17 cellular contexts compared by ENCODE assay signal in genomic region chr1:21099034-21099868, GRCh38.
DNase-seq lines count a peak whose midpoint lies in the region; ATAC-seq and TF ChIP-seq lines count a peak whose summit lies in the region.
"Had no signal": no experiment of that assay in that cellular context is flagged by ENCODE, and none has a peak within 500 bp of the region (broad histone marks: within the 10 kb centered on the region; RNA-seq: fewer than 3 reads in every experiment).

No MANE protein-coding gene starts in this region.

- CTCF ChIA-PET in CD4-positive, alpha-beta memory T cell (lab: Charles Lee; ENCODE audit: partially characterized antibody): no interaction called here

- no peaks in the 10 kb centered on the region for H3K27me3 ChIP-seq in CD4-positive, alpha-beta memory T cell (ENCODE audit: insufficient read depth, low read length)
- H3K27me3 ChIP-seq: upper lobe of left lung had no signal

- peaks cover 30% of the 10 kb centered on the region for H3K36me3 Mint-ChIP-seq in activated T-helper 17 cell treated with anti-CD3 and anti-CD28 coated beads, Interleukin-2, amount 50 U/mL, for 72 hours (ENCODE audit: low read depth)
- peaks cover 28 to 32% of the 10 kb centered on the region in 2 donors for H3K36me3 Mint-ChIP-seq in CD4-positive, alpha-beta memory T cell

- H3K9me3 Mint-ChIP-seq in activated T-helper 17 cell treated with anti-CD3 and anti-CD28 coated beads, Interleukin-2, amount 50 U/mL, for 72 hours: no peaks in the 10 kb centered on the region
- H3K9me3 Mint-ChIP-seq in CD4-positive, alpha-beta memory T cell: peaks cover 0 to 4% (median 0%) of the 10 kb centered on the region in 8 donors

- no peaks in the 10 kb centered on the region for H3K36me3 ChIP-seq in CD4-positive, alpha-beta memory T cell (ENCODE audit: insufficient read depth, low read length)
- H3K36me3 ChIP-seq: upper lobe of left lung had no signal

- H3K4me1 Mint-ChIP-seq in activated T-helper 17 cell treated with anti-CD3 and anti-CD28 coated beads, Interleukin-2, amount 50 U/mL, for 72 hours: peaks cover 4% of the 10 kb centered on the region
- no peaks in the 10 kb centered on the region for H3K4me1 Mint-ChIP-seq in CD4-positive, alpha-beta memory T cell

- H3K4me3 Mint-ChIP-seq in activated T-helper 17 cell treated with anti-CD3 and anti-CD28 coated beads, Interleukin-2, amount 50 U/mL, for 72 hours: no peak overlapping the region
- no peak overlapping the region for H3K4me3 Mint-ChIP-seq in CD4-positive, alpha-beta memory T cell

- H3K27me3 Mint-ChIP-seq in activated T-helper 17 cell treated with anti-CD3 and anti-CD28 coated beads, Interleukin-2, amount 50 U/mL, for 72 hours: no peaks in the 10 kb centered on the region
- no peaks in the 10 kb centered on the region for H3K27me3 Mint-ChIP-seq in CD4-positive, alpha-beta memory T cell

- H3K4me1 ChIP-seq in CD4-positive, alpha-beta memory T cell (ENCODE audit: insufficient read depth, low read length): no peaks in the 10 kb centered on the region

- no peaks in the 10 kb centered on the region for H3K9me3 ChIP-seq in CD4-positive, alpha-beta memory T cell (ENCODE audit: control insufficient read depth in 1 of 2, low read length in 2 of 2)
- H3K9me3 ChIP-seq: upper lobe of left lung had no signal

- H3K27ac ChIP-seq in CD4-positive, alpha-beta memory T cell (ENCODE audit: low read depth, low read length): no peak overlapping the region

- TF ChIP-seq CTCF in foreskin fibroblast (IDR thresholded peaks at IDR 0.05; ENCODE audit: low read depth, low read length): no peak

- H3K27ac Mint-ChIP-seq in activated T-helper 17 cell treated with anti-CD3 and anti-CD28 coated beads, Interleukin-2, amount 50 U/mL, for 72 hours: no peak overlapping the region
- no peak overlapping the region for H3K27ac Mint-ChIP-seq in CD4-positive, alpha-beta memory T cell
- H3K27ac Mint-ChIP-seq: activated T-helper 2 cell treated with anti-CD3 and anti-CD28 coated beads, Interferon-gamma antibody, Interleukin-2, Interleukin-4, amounts not matched to agents 10 μg/mL and 5 μg/mL and 100 μg/mL, durations not matched to agents 14 hours and 24 hours and 36 hours had no signal

- DNase-seq in EL (peak; percentile 42), LHCN-M2 (ENCODE audit: low read depth) (peak; percentile 30), foreskin fibroblast (peak; percentile 68 to 77), NCI-H2029 (lab: John Stamatoyannopoulos, UW) (no peak), NCI-H69 (lab: John Stamatoyannopoulos, UW) (no peak)
- no peak for DNase-seq in CD4-positive, alpha-beta memory T cell
- DNase-seq: activated CD4-positive, alpha-beta T cell treated with anti-CD3 and anti-CD28 coated beads, Interleukin-2, amount 50 U/mL, for 1 hour; effector CD4-positive, alpha-beta T cell; head of caudate nucleus; left cardiac atrium; NCI-H1436; stimulated activated CD4-positive, alpha-beta T cell treated with anti-CD3 and anti-CD28 coated beads, Interleukin-1b, Interleukin-23, amount 100 ng/mL, for 48 hours; upper lobe of left lung had no signal

- POLR2A ChIA-PET in CD4-positive, alpha-beta memory T cell (lab: Charles Lee; ENCODE audit: partially characterized antibody): no interaction called here

- no peak overlapping the region for H3K4me3 ChIP-seq in foreskin fibroblast (ENCODE audit: low read depth in 1 of 2, low read length in 2 of 2)
- H3K4me3 ChIP-seq in CD4-positive, alpha-beta memory T cell (ENCODE audit: low read length in 2 of 2): no peak overlapping the region
- H3K4me3 ChIP-seq: upper lobe of left lung had no signal

- intact Hi-C loops in CD4-positive, alpha-beta memory T cell (cut with micrococcal nuclease): no loop called here

- ATAC-seq in activated T-helper 17 cell treated with anti-CD3 and anti-CD28 coated beads, Interleukin-2, amount 50 U/mL, for 72 hours (replicated peaks): peak; percentile 50
- ATAC-seq in HG03521 (IDR thresholded peaks at IDR 0.05; ENCODE audit: unreplicated experiment): no peak
- ATAC-seq: left cardiac atrium, Panc1 had no signal

Comparison
In these comparisons a context has a peak if more than half of its experiments do, and no peak if none do; other contexts are left out.
1. DNase-seq: peak in EL (single experiment), LHCN-M2 (single experiment) and foreskin fibroblast (2 of 2); none in NCI-H2029 (single experiment), NCI-H69 (single experiment) and CD4-positive, alpha-beta memory T cell (0 of 5).